In genomic region chr12:623865-624372, GRCh38 we compare ENCODE assay signal across 1 cellular context.
TF ChIP-seq lines count a peak whose summit lies in the region.

No MANE protein-coding gene starts in this region.

TF ChIP-seq in HepG2, 621 proteins besides CTCF, POLR2A, EP300 and RAD21 (continued from another document and continues in another):
- peak; percentile 51; the same call in 1 of the 2 replicates for TF ChIP-seq ZNF770 (CRISPR knock-in tag; IDR thresholded peaks at IDR 0.05)
- TF ChIP-seq NR2F6 (IDR thresholded peaks at IDR 0.05), result 0 out of 2 replicates have a peak, but pooled peaks have one; percentile 16
- peak; percentile 45 for TF ChIP-seq NR2F6 (CRISPR knock-in tag; IDR thresholded peaks at IDR 0.05)
- no peak for TF ChIP-seq ZSCAN9 (CRISPR knock-in tag; IDR thresholded peaks at IDR 0.05; ENCODE audit: borderline replicate concordance)
- TF ChIP-seq HCFC1 (IDR thresholded peaks at IDR 0.05; ENCODE audit: low read depth, low read length), result no peak
- no peak for TF ChIP-seq SOX6 (IDR thresholded peaks at IDR 0.05)
- no peak for TF ChIP-seq SOX6 (CRISPR knock-in tag; IDR thresholded peaks at IDR 0.05)
- no peak for TF ChIP-seq TAF1 (CRISPR knock-in tag; IDR thresholded peaks at IDR 0.05)
- TF ChIP-seq, protein P1, sequence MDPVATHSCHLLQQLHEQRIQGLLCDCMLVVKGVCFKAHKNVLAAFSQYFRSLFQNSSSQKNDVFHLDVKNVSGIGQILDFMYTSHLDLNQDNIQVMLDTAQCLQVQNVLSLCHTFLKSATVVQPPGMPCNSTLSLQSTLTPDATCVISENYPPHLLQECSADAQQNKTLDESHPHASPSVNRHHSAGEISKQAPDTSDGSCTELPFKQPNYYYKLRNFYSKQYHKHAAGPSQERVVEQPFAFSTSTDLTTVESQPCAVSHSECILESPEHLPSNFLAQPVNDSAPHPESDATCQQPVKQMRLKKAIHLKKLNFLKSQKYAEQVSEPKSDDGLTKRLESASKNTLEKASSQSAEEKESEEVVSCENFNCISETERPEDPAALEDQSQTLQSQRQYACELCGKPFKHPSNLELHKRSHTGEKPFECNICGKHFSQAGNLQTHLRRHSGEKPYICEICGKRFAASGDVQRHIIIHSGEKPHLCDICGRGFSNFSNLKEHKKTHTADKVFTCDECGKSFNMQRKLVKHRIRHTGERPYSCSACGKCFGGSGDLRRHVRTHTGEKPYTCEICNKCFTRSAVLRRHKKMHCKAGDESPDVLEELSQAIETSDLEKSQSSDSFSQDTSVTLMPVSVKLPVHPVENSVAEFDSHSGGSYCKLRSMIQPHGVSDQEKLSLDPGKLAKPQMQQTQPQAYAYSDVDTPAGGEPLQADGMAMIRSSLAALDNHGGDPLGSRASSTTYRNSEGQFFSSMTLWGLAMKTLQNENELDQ (CRISPR knock-in tag; IDR thresholded peaks at IDR 0.05; ENCODE audit: borderline replicate concordance), result no peak
- TF ChIP-seq TRIM24 (CRISPR knock-in tag; IDR thresholded peaks at IDR 0.05), result no peak
- 0 out of 2 replicates have a peak, but pooled peaks have one; percentile 36 for TF ChIP-seq ZBTB7A (CRISPR knock-in tag; IDR thresholded peaks at IDR 0.05)
- peak in 1 of 2 experiments; percentile 32; a peak in 1 of 4 replicates for TF ChIP-seq NR2F1 (CRISPR knock-in tag; IDR thresholded peaks at IDR 0.05)
- TF ChIP-seq DPF2 (CRISPR knock-in tag; IDR thresholded peaks at IDR 0.05; ENCODE audit: borderline replicate concordance, low read depth), result no peak
- no peak for TF ChIP-seq TGIF2 (CRISPR knock-in tag; IDR thresholded peaks at IDR 0.05)
- TF ChIP-seq ZMYM3 (CRISPR knock-in tag; IDR thresholded peaks at IDR 0.05), result peak; percentile 5; the same call in 1 of the 2 replicates
- TF ChIP-seq, protein P2, sequence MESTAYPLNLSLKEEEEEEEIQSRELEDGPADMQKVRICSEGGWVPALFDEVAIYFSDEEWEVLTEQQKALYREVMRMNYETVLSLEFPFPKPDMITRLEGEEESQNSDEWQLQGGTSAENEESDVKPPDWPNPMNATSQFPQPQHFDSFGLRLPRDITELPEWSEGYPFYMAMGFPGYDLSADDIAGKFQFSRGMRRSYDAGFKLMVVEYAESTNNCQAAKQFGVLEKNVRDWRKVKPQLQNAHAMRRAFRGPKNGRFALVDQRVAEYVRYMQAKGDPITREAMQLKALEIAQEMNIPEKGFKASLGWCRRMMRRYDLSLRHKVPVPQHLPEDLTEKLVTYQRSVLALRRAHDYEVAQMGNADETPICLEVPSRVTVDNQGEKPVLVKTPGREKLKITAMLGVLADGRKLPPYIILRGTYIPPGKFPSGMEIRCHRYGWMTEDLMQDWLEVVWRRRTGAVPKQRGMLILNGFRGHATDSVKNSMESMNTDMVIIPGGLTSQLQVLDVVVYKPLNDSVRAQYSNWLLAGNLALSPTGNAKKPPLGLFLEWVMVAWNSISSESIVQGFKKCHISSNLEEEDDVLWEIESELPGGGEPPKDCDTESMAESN (CRISPR knock-in tag; conservative IDR thresholded peaks at IDR 0.05), result no peak
- TF ChIP-seq NKX3-1 (CRISPR knock-in tag; IDR thresholded peaks at IDR 0.05), result no peak
- no peak for TF ChIP-seq ZC3H4 (CRISPR knock-in tag; IDR thresholded peaks at IDR 0.05; ENCODE audit: borderline replicate concordance)
- TF ChIP-seq, protein P3, sequence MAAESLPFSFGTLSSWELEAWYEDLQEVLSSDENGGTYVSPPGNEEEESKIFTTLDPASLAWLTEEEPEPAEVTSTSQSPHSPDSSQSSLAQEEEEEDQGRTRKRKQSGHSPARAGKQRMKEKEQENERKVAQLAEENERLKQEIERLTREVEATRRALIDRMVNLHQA (CRISPR knock-in tag; IDR thresholded peaks at IDR 0.05), result no peak
- no peak for TF ChIP-seq ZNF713 (CRISPR knock-in tag; IDR thresholded peaks at IDR 0.05)
- TF ChIP-seq SP5 (CRISPR knock-in tag; IDR thresholded peaks at IDR 0.05; ENCODE audit: borderline replicate concordance, low read depth), result no peak
- TF ChIP-seq, protein P4, sequence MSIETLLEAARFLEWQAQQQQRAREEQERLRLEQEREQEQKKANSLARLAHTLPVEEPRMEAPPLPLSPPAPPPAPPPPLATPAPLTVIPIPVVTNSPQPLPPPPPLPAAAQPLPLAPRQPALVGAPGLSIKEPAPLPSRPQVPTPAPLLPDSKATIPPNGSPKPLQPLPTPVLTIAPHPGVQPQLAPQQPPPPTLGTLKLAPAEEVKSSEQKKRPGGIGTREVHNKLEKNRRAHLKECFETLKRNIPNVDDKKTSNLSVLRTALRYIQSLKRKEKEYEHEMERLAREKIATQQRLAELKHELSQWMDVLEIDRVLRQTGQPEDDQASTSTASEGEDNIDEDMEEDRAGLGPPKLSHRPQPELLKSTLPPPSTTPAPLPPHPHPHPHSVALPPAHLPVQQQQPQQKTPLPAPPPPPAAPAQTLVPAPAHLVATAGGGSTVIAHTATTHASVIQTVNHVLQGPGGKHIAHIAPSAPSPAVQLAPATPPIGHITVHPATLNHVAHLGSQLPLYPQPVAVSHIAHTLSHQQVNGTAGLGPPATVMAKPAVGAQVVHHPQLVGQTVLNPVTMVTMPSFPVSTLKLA (IDR thresholded peaks at IDR 0.05), result no peak
- TF ChIP-seq, protein P5, sequence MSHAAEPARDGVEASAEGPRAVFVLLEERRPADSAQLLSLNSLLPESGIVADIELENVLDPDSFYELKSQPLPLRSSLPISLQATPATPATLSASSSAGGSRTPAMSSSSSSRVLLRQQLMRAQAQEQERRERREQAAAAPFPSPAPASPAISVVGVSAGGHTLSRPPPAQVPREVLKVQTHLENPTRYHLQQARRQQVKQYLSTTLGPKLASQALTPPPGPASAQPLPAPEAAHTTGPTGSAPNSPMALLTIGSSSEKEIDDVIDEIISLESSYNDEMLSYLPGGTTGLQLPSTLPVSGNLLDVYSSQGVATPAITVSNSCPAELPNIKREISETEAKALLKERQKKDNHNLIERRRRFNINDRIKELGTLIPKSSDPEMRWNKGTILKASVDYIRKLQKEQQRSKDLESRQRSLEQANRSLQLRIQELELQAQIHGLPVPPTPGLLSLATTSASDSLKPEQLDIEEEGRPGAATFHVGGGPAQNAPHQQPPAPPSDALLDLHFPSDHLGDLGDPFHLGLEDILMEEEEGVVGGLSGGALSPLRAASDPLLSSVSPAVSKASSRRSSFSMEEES (CRISPR knock-in tag; IDR thresholded peaks at IDR 0.05), result no peak
- TF ChIP-seq, protein P6, sequence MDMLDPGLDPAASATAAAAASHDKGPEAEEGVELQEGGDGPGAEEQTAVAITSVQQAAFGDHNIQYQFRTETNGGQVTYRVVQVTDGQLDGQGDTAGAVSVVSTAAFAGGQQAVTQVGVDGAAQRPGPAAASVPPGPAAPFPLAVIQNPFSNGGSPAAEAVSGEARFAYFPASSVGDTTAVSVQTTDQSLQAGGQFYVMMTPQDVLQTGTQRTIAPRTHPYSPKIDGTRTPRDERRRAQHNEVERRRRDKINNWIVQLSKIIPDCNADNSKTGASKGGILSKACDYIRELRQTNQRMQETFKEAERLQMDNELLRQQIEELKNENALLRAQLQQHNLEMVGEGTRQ (IDR thresholded peaks at IDR 0.05; ENCODE audit: low read depth, low read length), result no peak
- TF ChIP-seq, protein P6 (CRISPR knock-in tag; IDR thresholded peaks at IDR 0.05; ENCODE audit: borderline replicate concordance), result no peak
- TF ChIP-seq BCL6 (CRISPR knock-in tag; IDR thresholded peaks at IDR 0.05), result no peak
- peak; percentile 46; the same call in 1 of the 2 replicates for TF ChIP-seq FOXP4 (CRISPR knock-in tag; IDR thresholded peaks at IDR 0.05)
- no peak for TF ChIP-seq SP140L (CRISPR knock-in tag; IDR thresholded peaks at IDR 0.05; ENCODE audit: borderline replicate concordance)
- no peak for TF ChIP-seq TEF (CRISPR knock-in tag; IDR thresholded peaks at IDR 0.05)
- TF ChIP-seq IRX3 (CRISPR knock-in tag; IDR thresholded peaks at IDR 0.05; ENCODE audit: borderline replicate concordance, low read depth), result no peak
- TF ChIP-seq, protein P7, sequence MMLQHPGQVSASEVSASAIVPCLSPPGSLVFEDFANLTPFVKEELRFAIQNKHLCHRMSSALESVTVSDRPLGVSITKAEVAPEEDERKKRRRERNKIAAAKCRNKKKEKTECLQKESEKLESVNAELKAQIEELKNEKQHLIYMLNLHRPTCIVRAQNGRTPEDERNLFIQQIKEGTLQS (CRISPR knock-in tag; IDR thresholded peaks at IDR 0.05), result no peak
- TF ChIP-seq SOX5 (CRISPR knock-in tag; IDR thresholded peaks at IDR 0.05; ENCODE audit: borderline replicate concordance), result 0 out of 2 replicates have a peak, but pooled peaks have one; percentile 6
- no peak for TF ChIP-seq THAP8 (CRISPR knock-in tag; IDR thresholded peaks at IDR 0.05; ENCODE audit: borderline replicate concordance)
- peak; percentile 33; the same call in 1 of the 2 replicates for TF ChIP-seq NR1H2 (CRISPR knock-in tag; IDR thresholded peaks at IDR 0.05; ENCODE audit: borderline replicate concordance, low read depth)
- TF ChIP-seq GLMP (CRISPR knock-in tag; IDR thresholded peaks at IDR 0.05; ENCODE audit: borderline replicate concordance), result no peak
- TF ChIP-seq ZNF205 (CRISPR knock-in tag; IDR thresholded peaks at IDR 0.05), result no peak
- TF ChIP-seq, protein P8, sequence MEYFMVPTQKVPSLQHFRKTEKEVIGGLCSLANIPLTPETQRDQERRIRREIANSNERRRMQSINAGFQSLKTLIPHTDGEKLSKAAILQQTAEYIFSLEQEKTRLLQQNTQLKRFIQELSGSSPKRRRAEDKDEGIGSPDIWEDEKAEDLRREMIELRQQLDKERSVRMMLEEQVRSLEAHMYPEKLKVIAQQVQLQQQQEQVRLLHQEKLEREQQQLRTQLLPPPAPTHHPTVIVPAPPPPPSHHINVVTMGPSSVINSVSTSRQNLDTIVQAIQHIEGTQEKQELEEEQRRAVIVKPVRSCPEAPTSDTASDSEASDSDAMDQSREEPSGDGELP (IDR thresholded peaks at IDR 0.05; ENCODE audit: borderline replicate concordance, low read depth), result peak; percentile 13; the same call in 1 of the 2 replicates
- TF ChIP-seq, protein P9, sequence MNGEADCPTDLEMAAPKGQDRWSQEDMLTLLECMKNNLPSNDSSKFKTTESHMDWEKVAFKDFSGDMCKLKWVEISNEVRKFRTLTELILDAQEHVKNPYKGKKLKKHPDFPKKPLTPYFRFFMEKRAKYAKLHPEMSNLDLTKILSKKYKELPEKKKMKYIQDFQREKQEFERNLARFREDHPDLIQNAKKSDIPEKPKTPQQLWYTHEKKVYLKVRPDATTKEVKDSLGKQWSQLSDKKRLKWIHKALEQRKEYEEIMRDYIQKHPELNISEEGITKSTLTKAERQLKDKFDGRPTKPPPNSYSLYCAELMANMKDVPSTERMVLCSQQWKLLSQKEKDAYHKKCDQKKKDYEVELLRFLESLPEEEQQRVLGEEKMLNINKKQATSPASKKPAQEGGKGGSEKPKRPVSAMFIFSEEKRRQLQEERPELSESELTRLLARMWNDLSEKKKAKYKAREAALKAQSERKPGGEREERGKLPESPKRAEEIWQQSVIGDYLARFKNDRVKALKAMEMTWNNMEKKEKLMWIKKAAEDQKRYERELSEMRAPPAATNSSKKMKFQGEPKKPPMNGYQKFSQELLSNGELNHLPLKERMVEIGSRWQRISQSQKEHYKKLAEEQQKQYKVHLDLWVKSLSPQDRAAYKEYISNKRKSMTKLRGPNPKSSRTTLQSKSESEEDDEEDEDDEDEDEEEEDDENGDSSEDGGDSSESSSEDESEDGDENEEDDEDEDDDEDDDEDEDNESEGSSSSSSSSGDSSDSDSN (CRISPR knock-in tag; IDR thresholded peaks at IDR 0.05), result no peak
